In genomic region chr13:33910267-33910666, GRCh38 we compare ENCODE assay signal across 21 cellular contexts.
"Had no signal": no experiment of that assay in that cellular context is flagged by ENCODE, and none has a peak within 500 bp of the region (broad histone marks: within the 10 kb centered on the region; RNA-seq: fewer than 3 reads in every experiment).

No MANE protein-coding gene starts in this region.

- DNase-seq: effector memory CD8-positive, alpha-beta T cell; glutamatergic neuron; immature natural killer cell; kidney; left cardiac atrium; mesendoderm; naive thymus-derived CD4-positive, alpha-beta T cell; nephron progenitor cell; stimulated activated CD4-positive, alpha-beta T cell treated with anti-CD3 and anti-CD28 coated beads, Interleukin-2, amount 100 ng/mL, for 24 hours; stimulated activated naive CD4-positive, alpha-beta T cell; stomach; substantia nigra; transverse colon had no signal

- ATAC-seq: effector memory CD8-positive, alpha-beta T cell; gastroesophageal sphincter; naive thymus-derived CD4-positive, alpha-beta T cell; sciatic nerve had no signal

- H3K4me1 ChIP-seq: esophagus muscularis mucosa, gastroesophageal sphincter, parathyroid adenoma, prostate gland, stomach, transverse colon had no signal

- H3K9me3 ChIP-seq: esophagus muscularis mucosa, gastroesophageal sphincter, prostate gland, stomach, thoracic aorta, transverse colon had no signal

- H3K27ac ChIP-seq: epithelial cell of prostate, esophagus muscularis mucosa, gastroesophageal sphincter, parathyroid adenoma, prostate gland, skin epidermis, stomach, thoracic aorta, transverse colon had no signal

- H3K36me3 ChIP-seq: esophagus muscularis mucosa, gastroesophageal sphincter, prostate gland, stomach, thoracic aorta, transverse colon had no signal

- H3K4me3 ChIP-seq: esophagus muscularis mucosa, gastroesophageal sphincter, prostate gland, skin epidermis, stomach, thoracic aorta, transverse colon had no signal

- H3K27me3 ChIP-seq: esophagus muscularis mucosa, gastroesophageal sphincter, stomach, transverse colon had no signal
